In genomic region chr2:74464406-74464805, GRCh38 we compare ENCODE assay signal across 7 cellular contexts. TPM values are rescaled to one million over a fixed set of nuclear protein-coding genes. Genes with fewer than 3 reads are reported as not detected.
DNase-seq lines count a peak whose midpoint lies in the region; ATAC-seq and TF ChIP-seq lines count a peak whose summit lies in the region.

No MANE protein-coding gene starts in this region.

- H3K56ac ChIP-seq in H9 (ENCODE audit: insufficient read length, low read depth, low read length), result no peak overlapping the region

- no peak overlapping the region for H2BK12ac ChIP-seq in H9 (ENCODE audit: insufficient read length, low read depth, low read length)

- no peak overlapping the region; the same call in 1 of the 2 replicates for H3K14ac ChIP-seq in H9 (ENCODE audit: insufficient read depth, low read length)

- peaks cover 9 to 13% of the 10 kb centered on the region in 2 experiments for H3K4me1 Mint-ChIP-seq in H9

- H3K27ac Mint-ChIP-seq in H9, result no peak overlapping the region; a peak in 1 of 7 replicates

- H3K9ac ChIP-seq in H9 (ENCODE audit: extremely low read depth, insufficient read length, low read length), result peak overlapping the region; percentile 35
- H3K9ac ChIP-seq in smooth muscle cell (ENCODE audit: low read depth), result peak overlapping the region; percentile 85

- H4K8ac ChIP-seq in H9 (replicated peaks; ENCODE audit: insufficient read length, low read depth, low read length), result no peak overlapping the region

- peaks cover 10 to 29% (median 24%) of the 10 kb centered on the region in 3 experiments; a peak in 6 of 7 replicates for H3K36me3 Mint-ChIP-seq in H9 (ENCODE audit: insufficient read depth in 1 of 3, low read depth in 3 of 3)

- H3K4me1 ChIP-seq in H9 (ENCODE audit: insufficient read depth, low read length), result peaks cover under 1% of the 10 kb centered on the region; the same call in 1 of the 2 replicates
- H3K4me1 ChIP-seq in right atrium auricular region, result peaks cover 0 to 18% of the 10 kb centered on the region in 2 donors
- peaks cover 14% of the 10 kb centered on the region for H3K4me1 ChIP-seq in smooth muscle cell (ENCODE audit: low read depth)

- no peak overlapping the region for H2BK20ac ChIP-seq in H9 (ENCODE audit: low read depth, low read length, poor library complexity, severe bottlenecking)

- no peaks in the 10 kb centered on the region for H3K27me3 ChIP-seq in H9 (ENCODE audit: insufficient read depth, low read length)
- H3K27me3 ChIP-seq in right atrium auricular region, result no peaks in the 10 kb centered on the region
- H3K27me3 ChIP-seq in smooth muscle cell (ENCODE audit: low read depth), result no peaks in the 10 kb centered on the region

- no peak overlapping the region for H4K91ac ChIP-seq in H9 (ENCODE audit: insufficient read length, low read depth, low read length)

- no CpG with 5 or more reads among the region's 13 CpGs for WGBS in H9 (ENCODE audit: extremely low coverage, insufficient read length, low lambda C conversion rate)
- WGBS in smooth muscle cell (ENCODE audit: low lambda C conversion rate), result 14% methylated on average over 13 of the region's 13 CpGs

- no peak overlapping the region for H3K4ac ChIP-seq in H9 (ENCODE audit: low read depth, low read length)

- H2AK5ac ChIP-seq in H9 (ENCODE audit: insufficient read length, low read length), result no peak overlapping the region

- H3K36me3 ChIP-seq in right atrium auricular region (peaks cover 19% of the 10 kb centered on the region), smooth muscle cell (ENCODE audit: low read depth) (no peaks in the 10 kb centered on the region)

- peaks cover 2% of the 10 kb centered on the region for H4K20me1 ChIP-seq in H9 (ENCODE audit: control insufficient read depth, insufficient read depth, insufficient read length)
- H4K20me1 ChIP-seq in smooth muscle cell (ENCODE audit: low read depth), result no peaks in the 10 kb centered on the region

- ATAC-seq in HG03378 (IDR thresholded peaks at IDR 0.05; ENCODE audit: unreplicated experiment), result no peak
- ATAC-seq in GM19463 (IDR thresholded peaks at IDR 0.05; ENCODE audit: unreplicated experiment), result no peak

- no peaks in the 10 kb centered on the region for H3K27me3 Mint-ChIP-seq in H9 (ENCODE audit: low read depth)

- H3K9me3 Mint-ChIP-seq in H9, result no peaks in the 10 kb centered on the region

- H3K4me2 ChIP-seq in H9 (ENCODE audit: insufficient read depth, insufficient read length, low read length) (peak overlapping the region; percentile 44), smooth muscle cell (peak overlapping the region; percentile 97)

- no peak overlapping the region for H2BK120ac ChIP-seq in H9 (ENCODE audit: low read depth, low read length, poor library complexity, severe bottlenecking)

- peaks cover 15% of the 10 kb centered on the region for H3F3A ChIP-seq in smooth muscle cell (ENCODE audit: low read depth)

- H3K9me3 ChIP-seq in H9 (ENCODE audit: control insufficient read depth, low read depth, low read length) (no peaks in the 10 kb centered on the region), right atrium auricular region (no peaks in the 10 kb centered on the region), smooth muscle cell (replicated peaks; ENCODE audit: low read depth) (no peaks in the 10 kb centered on the region)

- H3T11ph ChIP-seq in H9 (ENCODE audit: low read length), result no peak overlapping the region

- no peak overlapping the region for H3K18ac ChIP-seq in H9 (ENCODE audit: insufficient read length, low read depth, low read length)

- no peak overlapping the region for H2BK15ac ChIP-seq in H9 (ENCODE audit: low read depth, low read length)

- H4K5ac ChIP-seq in H9 (ENCODE audit: insufficient read length, low read depth, low read length), result no peak overlapping the region

- H3K27ac ChIP-seq in H9 (ENCODE audit: insufficient read length, low read depth, low read length) (no peak overlapping the region), VCaP (peak overlapping the region; percentile 82), right atrium auricular region (peak overlapping the region; percentile 84 to 86), smooth muscle cell (ENCODE audit: low read depth) (peak overlapping the region; percentile 75)

- H3K79me2 ChIP-seq in H9 (ENCODE audit: insufficient read depth, low read length) (no peaks in the 10 kb centered on the region; the same call in 1 of the 2 replicates), smooth muscle cell (ENCODE audit: low read depth) (peaks cover 38% of the 10 kb centered on the region)

- H3K23ac ChIP-seq in H9 (ENCODE audit: insufficient read length, low read depth, low read length), result no peak overlapping the region

- peak overlapping the region; percentile 93 to 94 for H3K4me3 ChIP-seq in right atrium auricular region
- H3K4me3 ChIP-seq in smooth muscle cell, result peak overlapping the region; percentile 81

- H3K4me3 Mint-ChIP-seq in H9, result peak overlapping the region; percentile 95 to 98

- H2BK5ac ChIP-seq in H9 (ENCODE audit: insufficient read length, low read length), result no peak overlapping the region

- TF ChIP-seq CTCF in H9 (conservative IDR thresholded peaks at IDR 0.05) (no peak), VCaP (conservative IDR thresholded peaks at IDR 0.05) (no peak), right atrium auricular region (IDR thresholded peaks at IDR 0.05) (no peak), smooth muscle cell (IDR thresholded peaks at IDR 0.05; ENCODE audit: borderline replicate concordance, insufficient read depth, poor library complexity, severe bottlenecking) (no peak)

- no peaks in the 10 kb centered on the region for H3K23me2 ChIP-seq in H9 (ENCODE audit: insufficient read length, low read depth, low read length, poor library complexity, severe bottlenecking)

- DNase-seq in H9 (no peak), right atrium auricular region (ENCODE audit: low spot score) (no peak), smooth muscle cell (lab: John Stamatoyannopoulos, UW; ENCODE audit: unreplicated experiment) (no peak), pons (ENCODE audit: low spot score) (no peak)

- no peak overlapping the region for H2AFZ ChIP-seq in H9 (ENCODE audit: low read length)
- H2AFZ ChIP-seq in smooth muscle cell (ENCODE audit: low read depth), result peak overlapping the region; percentile 96

- peaks cover 4% of the 10 kb centered on the region for H3K79me1 ChIP-seq in H9 (ENCODE audit: insufficient read depth, low read depth, low read length, poor library complexity, severe bottlenecking)

RNA-seq across cellular contexts. Expression of gene MOGS, which starts 0.8 kb away (rescaled TPM):
- total RNA-seq in H9 (2021) (55.5 and 58.0 TPM in 2 replicates), right atrium auricular region (10 to 100 TPM; 22.6 to 26.1 TPM), smooth muscle cell (46.2 and 49.0 TPM in 2 replicates)
- 38.3 and 45.5 TPM in 2 replicates for polyA plus RNA-seq in smooth muscle cell

RNA-seq across cellular contexts. Expression of gene WBP1, which starts 6.2 kb away (rescaled TPM):
- total RNA-seq in H9 (2021) (80.7 and 82.1 TPM in 2 replicates), right atrium auricular region (10 to 100 TPM; 43.0 to 57.4 TPM), smooth muscle cell (63.9 and 90.8 TPM in 2 replicates)
- 117 and 123 TPM in 2 replicates for polyA plus RNA-seq in smooth muscle cell

RNA-seq across cellular contexts. Expression of gene MRPL53, which starts 8.1 kb away (rescaled TPM):
- total RNA-seq in H9 (2021) (56.9 and 59.5 TPM in 2 replicates), right atrium auricular region (10 to 100 TPM; 19.8 to 81.4 TPM), smooth muscle cell (12.0 and 18.2 TPM in 2 replicates)
- polyA plus RNA-seq in smooth muscle cell, result 76.8 and 85.4 TPM in 2 replicates

RNA-seq across cellular contexts. Expression of gene INO80B, which starts 9.5 kb away (rescaled TPM):
- 17.6 and 22.6 TPM in 2 replicates for total RNA-seq in H9 (2021)
- 10 to 100 TPM; 10.4 to 14.6 TPM for total RNA-seq in right atrium auricular region
- 4.7 and 8.0 TPM in 2 replicates for total RNA-seq in smooth muscle cell
- 10.4 and 23.0 TPM in 2 replicates for polyA plus RNA-seq in smooth muscle cell

RNA-seq across cellular contexts. Expression of gene CCDC142, which starts 18.4 kb away (rescaled TPM):
- total RNA-seq in H9 (2021), result 21.5 and 21.6 TPM in 2 replicates
- 10 to 100 TPM in 1 of 2 donors, 1 to 10 TPM in 1; 3.8 to 13.6 TPM for total RNA-seq in right atrium auricular region
- 5.5 and 8.0 TPM in 2 replicates for total RNA-seq in smooth muscle cell
- polyA plus RNA-seq in smooth muscle cell, result 7.7 and 10.8 TPM in 2 replicates
